1 cellular context compared by ENCODE assay signal in genomic region chr9:129761901-129762359, GRCh38.
A peak's percentile ranks its signal among the peaks of the same experiment; 100 is the strongest.
TF ChIP-seq lines count a peak whose summit lies in the region.

No MANE protein-coding gene starts in this region.

TF ChIP-seq in K562, 482 proteins besides CTCF, POLR2A, EP300 and RAD21 (continued from another document):
- no peak for TF ChIP-seq IRF9 (tag; IDR thresholded peaks at IDR 0.05)
- TF ChIP-seq HMGN3 (IDR thresholded peaks at IDR 0.05; ENCODE audit: borderline replicate concordance, extremely low read depth, insufficient read length, low read depth, low read length): no peak
- TF ChIP-seq, protein P1, sequence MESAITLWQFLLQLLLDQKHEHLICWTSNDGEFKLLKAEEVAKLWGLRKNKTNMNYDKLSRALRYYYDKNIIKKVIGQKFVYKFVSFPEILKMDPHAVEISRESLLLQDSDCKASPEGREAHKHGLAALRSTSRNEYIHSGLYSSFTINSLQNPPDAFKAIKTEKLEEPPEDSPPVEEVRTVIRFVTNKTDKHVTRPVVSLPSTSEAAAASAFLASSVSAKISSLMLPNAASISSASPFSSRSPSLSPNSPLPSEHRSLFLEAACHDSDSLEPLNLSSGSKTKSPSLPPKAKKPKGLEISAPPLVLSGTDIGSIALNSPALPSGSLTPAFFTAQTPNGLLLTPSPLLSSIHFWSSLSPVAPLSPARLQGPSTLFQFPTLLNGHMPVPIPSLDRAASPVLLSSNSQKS (CRISPR knock-in tag; IDR thresholded peaks at IDR 0.05): no peak
- TF ChIP-seq FOS (IDR thresholded peaks at IDR 0.05; ENCODE audit: extremely low read depth, insufficient read length): no peak
- peak; percentile 19 for TF ChIP-seq POLR3A (IDR thresholded peaks at IDR 0.05; ENCODE audit: borderline replicate concordance, extremely low read depth, insufficient read depth, insufficient read length)
- no peak for TF ChIP-seq TEAD4 (IDR thresholded peaks at IDR 0.05; ENCODE audit: low read length)
- peak; percentile 42; the same call in 1 of the 2 replicates for TF ChIP-seq TEAD4 (CRISPR knock-in tag; IDR thresholded peaks at IDR 0.05; ENCODE audit: borderline replicate concordance)
- no peak for TF ChIP-seq RBM39 (optimal IDR thresholded peaks at IDR 0.05; ENCODE audit: low read depth, low read length)
- TF ChIP-seq ZBTB2 (IDR thresholded peaks at IDR 0.05): no peak
- TF ChIP-seq BRD9 (IDR thresholded peaks at IDR 0.05; ENCODE audit: low read depth, partially characterized antibody): no peak
- TF ChIP-seq ZC3H4 (CRISPR knock-in tag; IDR thresholded peaks at IDR 0.05; ENCODE audit: borderline replicate concordance): 0 out of 2 replicates have a peak, but pooled peaks have one; percentile 42
- TF ChIP-seq, protein P2, sequence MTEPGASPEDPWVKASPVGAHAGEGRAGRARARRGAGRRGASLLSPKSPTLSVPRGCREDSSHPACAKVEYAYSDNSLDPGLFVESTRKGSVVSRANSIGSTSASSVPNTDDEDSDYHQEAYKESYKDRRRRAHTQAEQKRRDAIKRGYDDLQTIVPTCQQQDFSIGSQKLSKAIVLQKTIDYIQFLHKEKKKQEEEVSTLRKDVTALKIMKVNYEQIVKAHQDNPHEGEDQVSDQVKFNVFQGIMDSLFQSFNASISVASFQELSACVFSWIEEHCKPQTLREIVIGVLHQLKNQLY (CRISPR knock-in tag; conservative IDR thresholded peaks at IDR 0.05): no peak
- peak; percentile 22; the same call in 1 of the 2 replicates for TF ChIP-seq SP1 (CRISPR knock-in tag; IDR thresholded peaks at IDR 0.05)
- TF ChIP-seq POLR2B (IDR thresholded peaks at IDR 0.05; ENCODE audit: low read depth, partially characterized antibody): no peak
- TF ChIP-seq, protein P3, sequence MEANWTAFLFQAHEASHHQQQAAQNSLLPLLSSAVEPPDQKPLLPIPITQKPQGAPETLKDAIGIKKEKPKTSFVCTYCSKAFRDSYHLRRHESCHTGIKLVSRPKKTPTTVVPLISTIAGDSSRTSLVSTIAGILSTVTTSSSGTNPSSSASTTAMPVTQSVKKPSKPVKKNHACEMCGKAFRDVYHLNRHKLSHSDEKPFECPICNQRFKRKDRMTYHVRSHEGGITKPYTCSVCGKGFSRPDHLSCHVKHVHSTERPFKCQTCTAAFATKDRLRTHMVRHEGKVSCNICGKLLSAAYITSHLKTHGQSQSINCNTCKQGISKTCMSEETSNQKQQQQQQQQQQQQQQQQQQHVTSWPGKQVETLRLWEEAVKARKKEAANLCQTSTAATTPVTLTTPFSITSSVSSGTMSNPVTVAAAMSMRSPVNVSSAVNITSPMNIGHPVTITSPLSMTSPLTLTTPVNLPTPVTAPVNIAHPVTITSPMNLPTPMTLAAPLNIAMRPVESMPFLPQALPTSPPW (CRISPR knock-in tag; IDR thresholded peaks at IDR 0.05): no peak
TF ChIP-seq in K562: peak in this region for 5.
